Comparison of ENCODE assay signal across 8 cellular contexts in genomic region chr1:87684194-87684593, GRCh38.
DNase-seq lines count a peak whose midpoint lies in the region; ATAC-seq and TF ChIP-seq lines count a peak whose summit lies in the region.

No MANE protein-coding gene starts in this region.

- DNase-seq in DMS153 treated with DMSO at 0.1 percent for 48 hours (lab: John Stamatoyannopoulos, UW; ENCODE audit: unreplicated experiment) (peak; percentile 47), NCI-H2227 treated with DMSO at 0.1 percent for 48 hours (lab: John Stamatoyannopoulos, UW) (peak; percentile 53), epithelial cell of proximal tubule (ENCODE audit: low read depth) (no peak), natural killer cell (no peak), midbrain (lab: John Stamatoyannopoulos, UW) (no peak), NCI-H524 (lab: John Stamatoyannopoulos, UW) (no peak)

- peaks cover 0 to 13% of the 10 kb centered on the region in 2 donors for H3K4me1 Mint-ChIP-seq in natural killer cell

- peaks cover 0 to 2% of the 10 kb centered on the region in 2 donors for H3K27me3 Mint-ChIP-seq in natural killer cell (ENCODE audit: low read depth in 2 of 2)

- H3K9me3 Mint-ChIP-seq in natural killer cell: no peaks in the 10 kb centered on the region

- peak overlapping the region; percentile 77 for H3K4me3 Mint-ChIP-seq in natural killer cell

- TF ChIP-seq CTCF in epithelial cell of proximal tubule (conservative IDR thresholded peaks at IDR 0.05; ENCODE audit: low read depth, low read length) (no peak), natural killer cell (IDR thresholded peaks at IDR 0.05) (no peak)

- H3K4me3 ChIP-seq in epithelial cell of proximal tubule (ENCODE audit: low read depth, low read length): peak overlapping the region; percentile 60

- H3K36me3 Mint-ChIP-seq in natural killer cell: no peaks in the 10 kb centered on the region

- ATAC-seq in natural killer cell: peak in 2 of 3 donors; percentile 61 to 68
- ATAC-seq in GM18870 (IDR thresholded peaks at IDR 0.05; ENCODE audit: unreplicated experiment): no peak
- no peak for ATAC-seq in GM21528 (IDR thresholded peaks at IDR 0.05; ENCODE audit: low FRiP score, unreplicated experiment)

- H3K27ac Mint-ChIP-seq in natural killer cell: peak overlapping the region; percentile 41 to 74

- intact Hi-C loops in natural killer cell (cut with micrococcal nuclease): no loop called here

Comparison
In these comparisons a context has a peak if more than half of its experiments do, and no peak if none do; other contexts are left out.
1. DNase-seq: peak in DMS153 treated with DMSO at 0.1 percent for 48 hours (single experiment) and NCI-H2227 treated with DMSO at 0.1 percent for 48 hours (single experiment); none in epithelial cell of proximal tubule (single experiment), natural killer cell (single experiment), midbrain (single experiment) and NCI-H524 (0 of 2).
2. ATAC-seq: peak in natural killer cell (2 of 3); none in GM18870 (single experiment) and GM21528 (single experiment).